Comparison of ENCODE assay signal across 8 cellular contexts in the genomic region with DNA sequence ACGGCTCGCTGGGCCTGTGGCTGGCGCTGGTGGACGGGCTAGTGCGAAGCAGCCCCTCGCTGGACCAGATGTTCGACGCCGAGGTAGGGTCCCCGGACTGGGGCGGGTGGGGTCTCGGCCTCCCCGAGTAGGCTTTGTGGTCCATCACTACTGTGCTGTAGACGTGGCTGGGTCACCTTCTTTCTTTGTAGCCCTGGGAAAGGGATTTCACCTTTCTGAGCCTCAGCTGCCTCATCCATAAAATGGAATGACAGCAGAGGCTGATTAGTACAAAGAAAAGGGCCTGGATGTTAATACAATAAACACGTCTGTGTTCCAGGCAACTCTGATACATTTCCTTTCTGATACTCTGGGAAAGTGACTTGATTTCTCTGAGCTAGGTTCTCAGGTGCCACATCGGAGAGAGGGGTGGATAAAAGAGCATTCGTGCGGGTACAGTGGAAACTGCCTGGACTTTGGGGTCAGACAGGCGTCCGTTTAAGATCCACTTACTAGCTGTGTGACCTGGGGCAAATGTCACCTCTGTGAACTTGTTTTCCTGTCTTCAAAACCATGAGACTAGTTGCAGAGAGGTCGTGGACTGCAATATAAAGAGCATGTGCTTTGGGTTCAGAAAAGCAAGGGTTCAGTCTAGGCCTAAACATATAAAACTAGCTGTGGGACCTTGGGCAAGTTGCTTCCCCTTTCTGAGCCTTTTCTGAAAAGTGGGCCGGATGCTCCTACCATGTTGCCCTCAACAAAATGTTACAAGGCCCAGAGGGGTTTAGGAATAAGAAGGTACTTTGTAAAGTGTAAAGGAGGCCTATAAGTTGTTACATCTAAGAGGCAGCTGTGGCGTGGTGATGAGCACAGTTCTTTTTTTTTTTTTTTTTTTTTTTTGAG. TPM values are rescaled to one million over a fixed set of nuclear protein-coding genes. Genes with fewer than 3 reads are reported as not detected.
DNase-seq lines count a peak whose midpoint lies in the region; ATAC-seq, FAIRE-seq and TF ChIP-seq lines count a peak whose summit lies in the region.

No MANE protein-coding gene starts in this region.

- 10% methylated on average over 23 of the region's 23 CpGs for WGBS in HepG2 (ENCODE audit: low lambda C conversion rate)
- WGBS in tibial nerve, 2 donors: 16 to 24% methylated on average over 17 to 23 of the region's 23 CpGs

- peaks cover 20 to 32% of the 10 kb centered on the region in 2 experiments for H3K36me3 ChIP-seq in HepG2 (replicated peaks in 1 of 2; ENCODE audit: control insufficient read depth in 1 of 2, insufficient read depth in 2 of 2, low read length in 2 of 2)
- H3K36me3 ChIP-seq in tibial nerve: peaks cover 0 to 39% (median 7%) of the 10 kb centered on the region in 3 donors

- H3K79me2 ChIP-seq in HepG2 (ENCODE audit: insufficient read depth, low read length): peaks cover 13% of the 10 kb centered on the region

- no peak for DNase-seq in activated T-cell treated with anti-CD3 and anti-CD28 coated beads, Interleukin-2, amount 50 U/mL, for 72 hours
- no peak for DNase-seq in activated T-cell treated with anti-CD3 and anti-CD28 coated beads, Interleukin-2, amount 50 U/mL, for 1 hour
- no peak for DNase-seq in activated naive CD8-positive, alpha-beta T cell treated with anti-CD3 and anti-CD28 coated beads, Interleukin-2, amount 10 ng/mL, durations not matched to agents 7 days and 5 days
- no peak for DNase-seq in HepG2 (ENCODE audit: low spot score)
- DNase-seq in tibial nerve (ENCODE audit: low spot score in 2 of 2): no peak

- peak overlapping the region; percentile 91 to 95 for H3K4me3 Mint-ChIP-seq in activated T-cell treated with anti-CD3 and anti-CD28 coated beads, Interleukin-2, amount 50 U/mL, for 72 hours
- H3K4me3 Mint-ChIP-seq in activated naive CD8-positive, alpha-beta T cell treated with anti-CD3 and anti-CD28 coated beads, Interleukin-2, amount 10 ng/mL, durations not matched to agents 7 days and 5 days: peak overlapping the region; percentile 97

- H3K9me3 ChIP-seq in HepG2 (ENCODE audit: low read length): no peaks in the 10 kb centered on the region
- no peaks in the 10 kb centered on the region for H3K9me3 ChIP-seq in tibial nerve

- H3K27me3 Mint-ChIP-seq in activated T-cell treated with anti-CD3 and anti-CD28 coated beads, Interleukin-2, amount 50 U/mL, for 72 hours (ENCODE audit: low read depth): no peaks in the 10 kb centered on the region
- H3K27me3 Mint-ChIP-seq in activated naive CD8-positive, alpha-beta T cell treated with anti-CD3 and anti-CD28 coated beads, Interleukin-2, amount 10 ng/mL, durations not matched to agents 7 days and 5 days: no peaks in the 10 kb centered on the region

- H3K9ac ChIP-seq in HepG2 (ENCODE audit: insufficient read depth, low read depth, low read length): peak overlapping the region; percentile 93

- H4K20me1 ChIP-seq in HepG2 (ENCODE audit: insufficient read depth, low read length): peaks cover 5% of the 10 kb centered on the region; the same call in 1 of the 2 replicates

- no peak for TF ChIP-seq RAD21 in HepG2 (CRISPR knock-in tag; IDR thresholded peaks at IDR 0.05)

- peak overlapping the region; percentile 31 for H3K27ac Mint-ChIP-seq in activated T-cell treated with anti-CD3 and anti-CD28 coated beads, Interleukin-2, amount 50 U/mL, for 72 hours
- H3K27ac Mint-ChIP-seq in activated naive CD8-positive, alpha-beta T cell treated with anti-CD3 and anti-CD28 coated beads, Interleukin-2, amount 10 ng/mL, durations not matched to agents 7 days and 5 days: peak overlapping the region; percentile 90

- POLR2A ChIA-PET in activated naive CD8-positive, alpha-beta T cell treated with anti-CD3 and anti-CD28 coated beads, Interleukin-2, amount 10 ng/mL, durations not matched to agents 7 days and 5 days (lab: Charles Lee): interaction anchor here (0.6 to 4.0 kb wide), 9 partner anchors 9 to 428 kb away, joined by 3 to 49 read pairs (median 8); partner anchors contain the start of genes DNTTIP1, PIGT, SDC4 and WFDC3
- POLR2A ChIA-PET in HepG2 (lab: Yijun Ruan, JAX): interaction anchor here (1.1 to 29.5 kb wide), 18 partner anchors 7 to 428 kb away, joined by 3 to 1422 read pairs (median 8); partner anchors contain the start of genes DNTTIP1, PIGT, SDC4 and WFDC3

- intact Hi-C loops in HepG2 (cut with micrococcal nuclease; ENCODE audit: unreplicated experiment): loop anchor here (1.0 to 5.0 kb wide), 4 partner anchors 41 to 408 kb away; partner anchors contain the start of gene PIGT

- no peak overlapping the region for H2AFZ ChIP-seq in HepG2 (ENCODE audit: low read length)

- CTCF ChIA-PET in HepG2 (lab: Yijun Ruan, JAX; ENCODE audit: low intra/inter-chr PET ratio, low total read pairs): interaction anchor here (1.3 to 2.8 kb wide), 3 partner anchors 41 to 123 kb away, joined by 4 to 22 read pairs (median 11); no protein-coding TSS in a partner anchor

- BruUV-seq in HepG2 (replicated peaks; lab: Mats Ljungman, UMichigan): TSS peak; percentile 30

- no peak for TF ChIP-seq CTCF in HepG2 (CRISPR knock-in tag; IDR thresholded peaks at IDR 0.05)
- no peak for TF ChIP-seq CTCF in tibial nerve (IDR thresholded peaks at IDR 0.05)

- H3K4me3 ChIP-seq in HepG2 (replicated peaks in 1 of 3; ENCODE audit: insufficient read depth in 1 of 3, low read depth in 2 of 3, low read length in 3 of 3) (peak overlapping the region; percentile 78 to 95 (median 91)), tibial nerve (peak overlapping the region; percentile 71 to 95 (median 78))

- ATAC-seq in activated T-cell treated with anti-CD3 and anti-CD28 coated beads, Interleukin-2, amount 50 U/mL, for 72 hours (replicated peaks in 1 of 2): no peak
- ATAC-seq in activated naive CD8-positive, alpha-beta T cell treated with anti-CD3 and anti-CD28 coated beads, Interleukin-2, amount 10 ng/mL, durations not matched to agents 7 days and 5 days (ENCODE audit: low read depth): no peak
- ATAC-seq in HepG2: no peak
- no peak for ATAC-seq in HG02973 (IDR thresholded peaks at IDR 0.05; ENCODE audit: unreplicated experiment)
- no peak for ATAC-seq in GM18511 (IDR thresholded peaks at IDR 0.05; ENCODE audit: unreplicated experiment)
- ATAC-seq in HG03378 (IDR thresholded peaks at IDR 0.05; ENCODE audit: unreplicated experiment): no peak

- H3K9me3 Mint-ChIP-seq in activated T-cell treated with anti-CD3 and anti-CD28 coated beads, Interleukin-2, amount 50 U/mL, for 72 hours: no peaks in the 10 kb centered on the region
- H3K9me3 Mint-ChIP-seq in activated naive CD8-positive, alpha-beta T cell treated with anti-CD3 and anti-CD28 coated beads, Interleukin-2, amount 10 ng/mL, durations not matched to agents 7 days and 5 days: no peaks in the 10 kb centered on the region

- H3K27ac ChIP-seq in HepG2 (ENCODE audit: extremely low read length, insufficient read depth, low read length): peak overlapping the region; percentile 92
- H3K27ac ChIP-seq in tibial nerve: peak overlapping the region; percentile 92 to 97 (median 95)

- no peak for TF ChIP-seq POLR2A in HepG2 (IDR thresholded peaks at IDR 0.05; ENCODE audit: insufficient read depth in 1 of 2, low read depth in 2 of 2, low read length in 2 of 2)
- TF ChIP-seq POLR2A in tibial nerve (IDR thresholded peaks at IDR 0.05): no peak

- peaks cover 46% of the 10 kb centered on the region for H3K4me1 Mint-ChIP-seq in activated T-cell treated with anti-CD3 and anti-CD28 coated beads, Interleukin-2, amount 50 U/mL, for 72 hours (ENCODE audit: low read depth)
- H3K4me1 Mint-ChIP-seq in activated naive CD8-positive, alpha-beta T cell treated with anti-CD3 and anti-CD28 coated beads, Interleukin-2, amount 10 ng/mL, durations not matched to agents 7 days and 5 days: peaks cover 40% of the 10 kb centered on the region

- TF ChIP-seq EP300 in HepG2 (IDR thresholded peaks at IDR 0.05; ENCODE audit: low read depth in 2 of 2, low read length in 2 of 2) (no peak), HepG2 (CRISPR knock-in tag; IDR thresholded peaks at IDR 0.05; ENCODE audit: borderline replicate concordance) (no peak), tibial nerve (IDR thresholded peaks at IDR 0.05) (no peak)

- H3K27me3 ChIP-seq in HepG2 (ENCODE audit: control insufficient read depth in 1 of 2, insufficient read depth in 2 of 2, low read length in 2 of 2) (no peaks in the 10 kb centered on the region; a peak in 1 of 5 replicates), tibial nerve (no peaks in the 10 kb centered on the region)

- FAIRE-seq in HepG2 (lab: Jason Lieb, UNC): no peak

- peak overlapping the region; percentile 94 for H3K4me2 ChIP-seq in HepG2 (ENCODE audit: low read depth, low read length)

- in situ Hi-C loops in HepG2 (cut with HindIII; ENCODE audit: extremely low pct_ligation_motif_present, low pct_unique_long_range_greater_than_20kb): no loop called here

- peaks cover 0 to 2% of the 10 kb centered on the region in 2 donors for H3K36me3 Mint-ChIP-seq in activated T-cell treated with anti-CD3 and anti-CD28 coated beads, Interleukin-2, amount 50 U/mL, for 72 hours (ENCODE audit: insufficient read depth in 2 of 2)
- peaks cover 14% of the 10 kb centered on the region for H3K36me3 Mint-ChIP-seq in activated naive CD8-positive, alpha-beta T cell treated with anti-CD3 and anti-CD28 coated beads, Interleukin-2, amount 10 ng/mL, durations not matched to agents 7 days and 5 days

- peaks cover 56% of the 10 kb centered on the region for H3K4me1 ChIP-seq in HepG2 (ENCODE audit: insufficient read depth, low read length)
- peaks cover 0 to 62% (median 25%) of the 10 kb centered on the region in 4 donors for H3K4me1 ChIP-seq in tibial nerve

RNA-seq across cellular contexts. Expression of gene SYS1, which starts 0.9 kb away (rescaled TPM):
- total RNA-seq in activated T-cell treated with anti-CD3 and anti-CD28 coated beads, Interleukin-2, amount 50 U/mL, for 72 hours: 10 to 100 TPM; 35.4 to 38.8 TPM
- total RNA-seq in activated naive CD8-positive, alpha-beta T cell treated with anti-CD3 and anti-CD28 coated beads, Interleukin-2, amount 10 ng/mL, durations not matched to agents 7 days and 5 days: 10 to 100 TPM; 34.9 to 38.6 TPM
- total RNA-seq in HepG2 (2016; rRNA removed; fragmentation: Illumina TruSeq; extraction: Trizol): 22.0 and 38.3 TPM in 2 replicates
- 17.7 and 19.7 TPM in 2 replicates for total RNA-seq in HepG2 (2016; cell fraction: cytosol; rRNA removed; fragmentation: Illumina TruSeq; extraction: Trizol; ENCODE audit: low read depth)
- 22.2 and 38.4 TPM in 2 replicates for total RNA-seq in HepG2 (2016; cell fraction: insoluble cytoplasmic fraction; rRNA removed; fragmentation: Illumina TruSeq; extraction: Trizol)
- 35.6 and 38.6 TPM in 2 replicates for total RNA-seq in HepG2 (2016; cell fraction: membrane; rRNA removed; fragmentation: Illumina TruSeq; extraction: Trizol)
- total RNA-seq in HepG2 (2016; cell fraction: nucleus; rRNA removed; fragmentation: Illumina TruSeq; extraction: Trizol): 39.9 and 40.9 TPM in 2 replicates
- 65.6 and 75.9 TPM in 2 replicates for polyA plus RNA-seq in HepG2 (2011; rRNA removed)
- 66.7 and 88.3 TPM in 2 replicates for polyA plus RNA-seq in HepG2 (2011; cell fraction: cytosol; rRNA removed)
- 46.0 and 49.6 TPM in 2 replicates for polyA plus RNA-seq in HepG2 (2011; cell fraction: nucleus; rRNA removed)
- polyA plus RNA-seq in HepG2 (2012): 22.5 and 24.8 TPM in 2 replicates
- polyA plus RNA-seq in HepG2 (2016; cell fraction: cytosol; fragmentation: Illumina TruSeq; extraction: Trizol; ENCODE audit: low read depth): 16.5 and 19.7 TPM in 2 replicates
- polyA plus RNA-seq in HepG2 (2016; cell fraction: insoluble cytoplasmic fraction; fragmentation: Illumina TruSeq; extraction: Trizol; ENCODE audit: low read depth): 24.3 and 27.0 TPM in 2 replicates
- 29.1 and 31.7 TPM in 2 replicates for polyA plus RNA-seq in HepG2 (2016; cell fraction: membrane; fragmentation: Illumina TruSeq; extraction: Trizol; ENCODE audit: low read depth)
- 41.1 and 42.9 TPM in 2 replicates for polyA plus RNA-seq in HepG2 (2016; cell fraction: nucleus; fragmentation: Illumina TruSeq; extraction: Trizol; ENCODE audit: insufficient read depth, low read depth)
- polyA minus RNA-seq in HepG2 (2011; rRNA and poly(A)+ RNA removed; ENCODE audit: low replicate concordance): 127 and 240 TPM in 2 replicates
- polyA minus RNA-seq in HepG2 (2011; cell fraction: cytosol; rRNA and poly(A)+ RNA removed): 35.0 and 40.9 TPM in 2 replicates
- polyA minus RNA-seq in HepG2 (2011; cell fraction: nucleus; rRNA and poly(A)+ RNA removed): 56.0 and 62.5 TPM in 2 replicates
- total RNA-seq in tibial nerve: 10 to 100 TPM; 19.2 to 35.6 (median 25.2) TPM

RNA-seq across cellular contexts. Expression of gene TP53TG5, which starts 14.3 kb away (rescaled TPM):
- under 1 TPM; 0.67 to 0.83 TPM for total RNA-seq in activated T-cell treated with anti-CD3 and anti-CD28 coated beads, Interleukin-2, amount 50 U/mL, for 72 hours
- not detected for total RNA-seq in activated naive CD8-positive, alpha-beta T cell treated with anti-CD3 and anti-CD28 coated beads, Interleukin-2, amount 10 ng/mL, durations not matched to agents 7 days and 5 days
- total RNA-seq in HepG2 (2016; rRNA removed; fragmentation: Illumina TruSeq; extraction: Trizol) (not detected in 2 replicates), tibial nerve (not detected)
- total RNA-seq in HepG2 (2016; cell fraction: cytosol; rRNA removed; fragmentation: Illumina TruSeq; extraction: Trizol; ENCODE audit: low read depth): not detected in 2 replicates
- total RNA-seq in HepG2 (2016; cell fraction: insoluble cytoplasmic fraction; rRNA removed; fragmentation: Illumina TruSeq; extraction: Trizol): not detected in 2 replicates
- not detected in 2 replicates for total RNA-seq in HepG2 (2016; cell fraction: membrane; rRNA removed; fragmentation: Illumina TruSeq; extraction: Trizol)
- total RNA-seq in HepG2 (2016; cell fraction: nucleus; rRNA removed; fragmentation: Illumina TruSeq; extraction: Trizol): not detected in 2 replicates
- 0.11 TPM in 1 of 2 replicates, not detected in the other for polyA plus RNA-seq in HepG2 (2011; rRNA removed)
- polyA plus RNA-seq in HepG2 (2011; cell fraction: cytosol; rRNA removed): not detected in 2 replicates
- not detected in 2 replicates for polyA plus RNA-seq in HepG2 (2011; cell fraction: nucleus; rRNA removed)
- polyA plus RNA-seq in HepG2 (2012): 0.32 and 0.45 TPM in 2 replicates
- not detected in 2 replicates for polyA plus RNA-seq in HepG2 (2016; cell fraction: cytosol; fragmentation: Illumina TruSeq; extraction: Trizol; ENCODE audit: low read depth)
- polyA plus RNA-seq in HepG2 (2016; cell fraction: insoluble cytoplasmic fraction; fragmentation: Illumina TruSeq; extraction: Trizol; ENCODE audit: low read depth): not detected in 2 replicates
- polyA plus RNA-seq in HepG2 (2016; cell fraction: membrane; fragmentation: Illumina TruSeq; extraction: Trizol; ENCODE audit: low read depth): not detected in 2 replicates
- polyA plus RNA-seq in HepG2 (2016; cell fraction: nucleus; fragmentation: Illumina TruSeq; extraction: Trizol; ENCODE audit: insufficient read depth, low read depth): not detected in 2 replicates
- not detected in 2 replicates for polyA minus RNA-seq in HepG2 (2011; rRNA and poly(A)+ RNA removed; ENCODE audit: low replicate concordance)
- not detected in 2 replicates for polyA minus RNA-seq in HepG2 (2011; cell fraction: cytosol; rRNA and poly(A)+ RNA removed)
- not detected in 2 replicates for polyA minus RNA-seq in HepG2 (2011; cell fraction: nucleus; rRNA and poly(A)+ RNA removed)

RNA-seq across cellular contexts. Expression of gene SDC4, which starts 15.6 kb away (rescaled TPM):
- total RNA-seq in activated T-cell treated with anti-CD3 and anti-CD28 coated beads, Interleukin-2, amount 50 U/mL, for 72 hours: 10 to 100 TPM; 37.7 to 51.1 TPM
- 1 to 10 TPM; 7.0 to 7.1 TPM for total RNA-seq in activated naive CD8-positive, alpha-beta T cell treated with anti-CD3 and anti-CD28 coated beads, Interleukin-2, amount 10 ng/mL, durations not matched to agents 7 days and 5 days
- 36.0 and 65.1 TPM in 2 replicates for total RNA-seq in HepG2 (2016; rRNA removed; fragmentation: Illumina TruSeq; extraction: Trizol)
- 6.2 and 6.3 TPM in 2 replicates for total RNA-seq in HepG2 (2016; cell fraction: cytosol; rRNA removed; fragmentation: Illumina TruSeq; extraction: Trizol; ENCODE audit: low read depth)
- total RNA-seq in HepG2 (2016; cell fraction: insoluble cytoplasmic fraction; rRNA removed; fragmentation: Illumina TruSeq; extraction: Trizol): 34.4 and 64.3 TPM in 2 replicates
- total RNA-seq in HepG2 (2016; cell fraction: membrane; rRNA removed; fragmentation: Illumina TruSeq; extraction: Trizol): 21.2 and 23.6 TPM in 2 replicates
- 61.5 and 66.3 TPM in 2 replicates for total RNA-seq in HepG2 (2016; cell fraction: nucleus; rRNA removed; fragmentation: Illumina TruSeq; extraction: Trizol)
- 49.0 and 67.2 TPM in 2 replicates for polyA plus RNA-seq in HepG2 (2011; rRNA removed)
- polyA plus RNA-seq in HepG2 (2011; cell fraction: cytosol; rRNA removed): 51.5 and 81.1 TPM in 2 replicates
- polyA plus RNA-seq in HepG2 (2011; cell fraction: nucleus; rRNA removed): 16.0 and 26.7 TPM in 2 replicates
- 44.1 and 51.7 TPM in 2 replicates for polyA plus RNA-seq in HepG2 (2012)
- polyA plus RNA-seq in HepG2 (2016; cell fraction: cytosol; fragmentation: Illumina TruSeq; extraction: Trizol; ENCODE audit: low read depth): 5.0 TPM in 2 replicates
- polyA plus RNA-seq in HepG2 (2016; cell fraction: insoluble cytoplasmic fraction; fragmentation: Illumina TruSeq; extraction: Trizol; ENCODE audit: low read depth): 33.1 and 34.5 TPM in 2 replicates
- 13.3 and 15.5 TPM in 2 replicates for polyA plus RNA-seq in HepG2 (2016; cell fraction: membrane; fragmentation: Illumina TruSeq; extraction: Trizol; ENCODE audit: low read depth)
- 86.0 and 86.3 TPM in 2 replicates for polyA plus RNA-seq in HepG2 (2016; cell fraction: nucleus; fragmentation: Illumina TruSeq; extraction: Trizol; ENCODE audit: insufficient read depth, low read depth)
- 33.3 and 94.7 TPM in 2 replicates for polyA minus RNA-seq in HepG2 (2011; rRNA and poly(A)+ RNA removed; ENCODE audit: low replicate concordance)
- 68.1 and 88.6 TPM in 2 replicates for polyA minus RNA-seq in HepG2 (2011; cell fraction: cytosol; rRNA and poly(A)+ RNA removed)
- polyA minus RNA-seq in HepG2 (2011; cell fraction: nucleus; rRNA and poly(A)+ RNA removed): 15.1 and 31.3 TPM in 2 replicates
- total RNA-seq in tibial nerve: 10 to 100 TPM; 41.2 to 72.5 (median 63.4) TPM

RNA-seq across cellular contexts. Expression of gene DBNDD2, which starts 44.2 kb away (rescaled TPM):
- total RNA-seq in activated T-cell treated with anti-CD3 and anti-CD28 coated beads, Interleukin-2, amount 50 U/mL, for 72 hours: 10 to 100 TPM; 28.7 to 43.4 TPM
- 10 to 100 TPM; 21.1 TPM for total RNA-seq in activated naive CD8-positive, alpha-beta T cell treated with anti-CD3 and anti-CD28 coated beads, Interleukin-2, amount 10 ng/mL, durations not matched to agents 7 days and 5 days
- total RNA-seq in HepG2 (2016; rRNA removed; fragmentation: Illumina TruSeq; extraction: Trizol) (16.7 and 19.6 TPM in 2 replicates), tibial nerve (10 to 100 TPM; 36.3 to 63.3 (median 51.1) TPM)
- total RNA-seq in HepG2 (2016; cell fraction: cytosol; rRNA removed; fragmentation: Illumina TruSeq; extraction: Trizol; ENCODE audit: low read depth): 27.1 and 31.8 TPM in 2 replicates
- 17.0 and 18.9 TPM in 2 replicates for total RNA-seq in HepG2 (2016; cell fraction: insoluble cytoplasmic fraction; rRNA removed; fragmentation: Illumina TruSeq; extraction: Trizol)
- total RNA-seq in HepG2 (2016; cell fraction: membrane; rRNA removed; fragmentation: Illumina TruSeq; extraction: Trizol): 37.0 and 42.3 TPM in 2 replicates
- total RNA-seq in HepG2 (2016; cell fraction: nucleus; rRNA removed; fragmentation: Illumina TruSeq; extraction: Trizol): 9.4 and 9.5 TPM in 2 replicates
- 47.6 and 50.4 TPM in 2 replicates for polyA plus RNA-seq in HepG2 (2011; rRNA removed)
- 44.5 and 55.5 TPM in 2 replicates for polyA plus RNA-seq in HepG2 (2011; cell fraction: cytosol; rRNA removed)
- polyA plus RNA-seq in HepG2 (2011; cell fraction: nucleus; rRNA removed): 18.6 and 25.0 TPM in 2 replicates
- polyA plus RNA-seq in HepG2 (2012): 22.6 and 31.0 TPM in 2 replicates
- polyA plus RNA-seq in HepG2 (2016; cell fraction: cytosol; fragmentation: Illumina TruSeq; extraction: Trizol; ENCODE audit: low read depth): 59.2 and 64.6 TPM in 2 replicates
- 33.0 and 35.8 TPM in 2 replicates for polyA plus RNA-seq in HepG2 (2016; cell fraction: insoluble cytoplasmic fraction; fragmentation: Illumina TruSeq; extraction: Trizol; ENCODE audit: low read depth)
- polyA plus RNA-seq in HepG2 (2016; cell fraction: membrane; fragmentation: Illumina TruSeq; extraction: Trizol; ENCODE audit: low read depth): 58.6 and 59.9 TPM in 2 replicates
- 22.2 and 26.4 TPM in 2 replicates for polyA plus RNA-seq in HepG2 (2016; cell fraction: nucleus; fragmentation: Illumina TruSeq; extraction: Trizol; ENCODE audit: insufficient read depth, low read depth)
- 9.7 and 31.5 TPM in 2 replicates for polyA minus RNA-seq in HepG2 (2011; rRNA and poly(A)+ RNA removed; ENCODE audit: low replicate concordance)
- 4.8 and 11.1 TPM in 2 replicates for polyA minus RNA-seq in HepG2 (2011; cell fraction: cytosol; rRNA and poly(A)+ RNA removed)
- polyA minus RNA-seq in HepG2 (2011; cell fraction: nucleus; rRNA and poly(A)+ RNA removed): 4.0 and 11.1 TPM in 2 replicates

RNA-seq across cellular contexts. Expression of gene PIGT, which starts 52.1 kb away (rescaled TPM):
- total RNA-seq in activated T-cell treated with anti-CD3 and anti-CD28 coated beads, Interleukin-2, amount 50 U/mL, for 72 hours: 10 to 100 TPM; 60.4 to 63.7 TPM
- 10 to 100 TPM; 64.9 to 72.7 TPM for total RNA-seq in activated naive CD8-positive, alpha-beta T cell treated with anti-CD3 and anti-CD28 coated beads, Interleukin-2, amount 10 ng/mL, durations not matched to agents 7 days and 5 days
- 26.4 and 65.9 TPM in 2 replicates for total RNA-seq in HepG2 (2016; rRNA removed; fragmentation: Illumina TruSeq; extraction: Trizol)
- total RNA-seq in HepG2 (2016; cell fraction: cytosol; rRNA removed; fragmentation: Illumina TruSeq; extraction: Trizol; ENCODE audit: low read depth): 16.2 and 16.8 TPM in 2 replicates
- total RNA-seq in HepG2 (2016; cell fraction: insoluble cytoplasmic fraction; rRNA removed; fragmentation: Illumina TruSeq; extraction: Trizol): 26.3 and 65.1 TPM in 2 replicates
- total RNA-seq in HepG2 (2016; cell fraction: membrane; rRNA removed; fragmentation: Illumina TruSeq; extraction: Trizol): 26.4 and 29.9 TPM in 2 replicates
- total RNA-seq in HepG2 (2016; cell fraction: nucleus; rRNA removed; fragmentation: Illumina TruSeq; extraction: Trizol): 64.4 and 84.9 TPM in 2 replicates
- polyA plus RNA-seq in HepG2 (2011; rRNA removed): 74.1 and 85.7 TPM in 2 replicates
- polyA plus RNA-seq in HepG2 (2011; cell fraction: cytosol; rRNA removed): 37.8 and 44.8 TPM in 2 replicates
- polyA plus RNA-seq in HepG2 (2011; cell fraction: nucleus; rRNA removed): 94.4 and 98.4 TPM in 2 replicates
- polyA plus RNA-seq in HepG2 (2012): 62.3 and 63.6 TPM in 2 replicates
- polyA plus RNA-seq in HepG2 (2016; cell fraction: cytosol; fragmentation: Illumina TruSeq; extraction: Trizol; ENCODE audit: low read depth): 22.0 and 26.6 TPM in 2 replicates
- 39.8 and 50.9 TPM in 2 replicates for polyA plus RNA-seq in HepG2 (2016; cell fraction: insoluble cytoplasmic fraction; fragmentation: Illumina TruSeq; extraction: Trizol; ENCODE audit: low read depth)
- polyA plus RNA-seq in HepG2 (2016; cell fraction: membrane; fragmentation: Illumina TruSeq; extraction: Trizol; ENCODE audit: low read depth): 33.2 and 33.6 TPM in 2 replicates
- 167 and 168 TPM in 2 replicates for polyA plus RNA-seq in HepG2 (2016; cell fraction: nucleus; fragmentation: Illumina TruSeq; extraction: Trizol; ENCODE audit: insufficient read depth, low read depth)
- polyA minus RNA-seq in HepG2 (2011; rRNA and poly(A)+ RNA removed; ENCODE audit: low replicate concordance): 86.1 and 91.5 TPM in 2 replicates
- polyA minus RNA-seq in HepG2 (2011; cell fraction: cytosol; rRNA and poly(A)+ RNA removed): 35.9 and 37.0 TPM in 2 replicates
- polyA minus RNA-seq in HepG2 (2011; cell fraction: nucleus; rRNA and poly(A)+ RNA removed): 68.5 and 79.2 TPM in 2 replicates
- 10 to 100 TPM; 54.6 to 82.8 (median 69.7) TPM for total RNA-seq in tibial nerve
